In the genomic region with DNA sequence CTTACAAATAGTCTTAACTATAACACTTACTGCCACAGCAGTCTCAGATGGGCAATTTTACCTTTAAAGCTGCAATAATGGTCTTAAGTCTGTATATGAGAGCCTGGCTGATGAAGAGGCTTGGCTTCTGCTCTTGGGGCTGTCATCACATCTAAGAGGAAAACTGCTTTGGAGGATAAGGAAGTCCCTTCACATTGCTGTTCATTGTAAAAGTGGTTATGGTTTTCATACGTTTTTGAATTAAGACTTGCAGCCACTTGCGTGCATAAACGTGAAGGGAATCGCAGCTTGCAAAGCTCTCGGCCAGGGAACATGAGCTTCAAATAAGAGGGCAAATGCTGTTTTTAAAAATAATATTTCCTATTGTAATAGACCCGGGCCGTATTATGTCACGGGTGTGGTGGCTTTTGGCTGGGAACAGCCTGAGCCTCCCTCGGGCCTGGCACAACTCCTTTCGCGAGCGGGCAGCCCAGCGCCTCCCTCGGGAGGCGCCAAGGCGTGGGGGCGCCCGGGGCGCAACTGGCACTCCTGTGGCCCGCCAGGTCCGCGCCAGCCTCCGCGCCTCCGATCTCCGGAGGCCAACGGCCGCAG, we compare ENCODE assay signal across 8 cellular contexts. TPM values are rescaled to one million over a fixed set of nuclear protein-coding genes. Genes with fewer than 3 reads are reported as not detected.
A peak's percentile ranks its signal among the peaks of the same experiment; 100 is the strongest.
DNase-seq lines count a peak whose midpoint lies in the region; ATAC-seq and TF ChIP-seq lines count a peak whose summit lies in the region.

No MANE protein-coding gene starts in this region.

- no peak for ATAC-seq in GM18870 (IDR thresholded peaks at IDR 0.05; ENCODE audit: unreplicated experiment)

- no peak for TF ChIP-seq CTCF in GM12865 (IDR thresholded peaks at IDR 0.05; ENCODE audit: insufficient read depth, low read depth, low read length, missing control alignments)

- H3K27me3 ChIP-seq in MG63 (no peaks in the 10 kb centered on the region), mononuclear cell (ENCODE audit: insufficient read depth, low read length) (peaks cover 39% of the 10 kb centered on the region)
- peaks cover 12% of the 10 kb centered on the region for H3K27me3 ChIP-seq in effector memory CD4-positive, alpha-beta T cell (replicated peaks; ENCODE audit: control insufficient read depth, insufficient read depth, low read length, poor library complexity, severe bottlenecking)

- DNase-seq in GM12865 (ENCODE audit: low read depth), result peak; percentile 19
- no peak for DNase-seq in MG63
- DNase-seq in effector memory CD4-positive, alpha-beta T cell, result no peak
- DNase-seq in NCI-H1436 (lab: John Stamatoyannopoulos, UW), result no peak
- no peak for DNase-seq in NCI-H774 (lab: John Stamatoyannopoulos, UW)
- no peak for DNase-seq in NCI-H2029 (lab: John Stamatoyannopoulos, UW)

- H3K4me1 ChIP-seq in effector memory CD4-positive, alpha-beta T cell (ENCODE audit: control insufficient read depth, insufficient read depth, low read length, poor library complexity, severe bottlenecking), result peaks cover 4% of the 10 kb centered on the region
- H3K4me1 ChIP-seq in mononuclear cell (ENCODE audit: insufficient read depth, low read length), result peaks cover 12% of the 10 kb centered on the region

- no peak overlapping the region for H3K27ac ChIP-seq in effector memory CD4-positive, alpha-beta T cell (ENCODE audit: insufficient read depth, low read length, poor library complexity, severe bottlenecking)

- H3K9me3 ChIP-seq in MG63, result no peaks in the 10 kb centered on the region
- no peaks in the 10 kb centered on the region for H3K9me3 ChIP-seq in effector memory CD4-positive, alpha-beta T cell (ENCODE audit: control insufficient read depth, low read length)
- no peaks in the 10 kb centered on the region for H3K9me3 ChIP-seq in mononuclear cell (ENCODE audit: low read depth, low read length)

- H3K4me3 ChIP-seq in GM12865 (ENCODE audit: low read depth, low read length) (peak overlapping the region; percentile 87), MG63 (peak overlapping the region; percentile 91), mononuclear cell (ENCODE audit: low read length) (peak overlapping the region; percentile 18)
- H3K4me3 ChIP-seq in effector memory CD4-positive, alpha-beta T cell (ENCODE audit: insufficient read depth, low read depth, low read length, poor library complexity, severe bottlenecking), result peak overlapping the region; percentile 22

- no peaks in the 10 kb centered on the region for H3K36me3 ChIP-seq in MG63
- no peaks in the 10 kb centered on the region for H3K36me3 ChIP-seq in effector memory CD4-positive, alpha-beta T cell (ENCODE audit: control insufficient read depth, insufficient read depth, low read length)

RNA-seq across cellular contexts. Expression of gene ARHGEF28, which starts 0.6 kb away (rescaled TPM):
- total RNA-seq in MG63 (2014; rRNA removed; shearing (Covaris generic); ENCODE audit: low replicate concordance), result 7.6 and 8.0 TPM in 2 replicates
- total RNA-seq in mononuclear cell, result 0.63 TPM

RNA-seq across cellular contexts. Expression of gene UTP15, which starts 59.9 kb away (rescaled TPM):
- 13.1 and 21.2 TPM in 2 replicates for total RNA-seq in MG63 (2014; rRNA removed; shearing (Covaris generic); ENCODE audit: low replicate concordance)
- 88.5 TPM for total RNA-seq in mononuclear cell

RNA-seq across cellular contexts. Expression of gene ANKRA2, which starts 60.0 kb away (rescaled TPM):
- total RNA-seq in MG63 (2014; rRNA removed; shearing (Covaris generic); ENCODE audit: low replicate concordance), result 9.4 and 22.2 TPM in 2 replicates
- total RNA-seq in mononuclear cell, result 39.0 TPM

Comparison
In these comparisons a context has a peak if more than half of its experiments do, and no peak if none do; other contexts are left out.
1. H3K4me3 ChIP-seq: peak in every context shown above with its lines; median percentile 91 in MG63; 87 in GM12865; 22 in effector memory CD4-positive, alpha-beta T cell; 18 in mononuclear cell.